ENCODE assay signal across 2 cellular contexts in genomic region chr11:69625476-69625875, GRCh38.
TF ChIP-seq lines count a peak whose summit lies in the region.

No MANE protein-coding gene starts in this region.

TF ChIP-seq in IMR-90, 13 proteins besides CTCF, POLR2A, EP300 and RAD21:
- TF ChIP-seq FOS (IDR thresholded peaks at IDR 0.05; ENCODE audit: low read depth, low read length) (no peak), MXI1 (IDR thresholded peaks at IDR 0.05; ENCODE audit: borderline replicate concordance, low read depth, low read length) (no peak), RCOR1 (IDR thresholded peaks at IDR 0.05; ENCODE audit: insufficient replicate concordance, low read length) (no peak), USF2 (IDR thresholded peaks at IDR 0.05; ENCODE audit: low read depth, low read length) (no peak), RFX5 (IDR thresholded peaks at IDR 0.05; ENCODE audit: low read depth, low read length) (no peak), MAZ (IDR thresholded peaks at IDR 0.05; ENCODE audit: borderline replicate concordance, low read depth, low read length) (no peak), BHLHE40 (IDR thresholded peaks at IDR 0.05; ENCODE audit: low read depth, low read length) (no peak), CHD1 (IDR thresholded peaks at IDR 0.05; ENCODE audit: low read depth, low read length) (no peak), MAFK (IDR thresholded peaks at IDR 0.05; ENCODE audit: low read depth, low read length) (no peak), SMC3 (IDR thresholded peaks at IDR 0.05; ENCODE audit: low read depth, low read length) (no peak), ELK1 (IDR thresholded peaks at IDR 0.05; ENCODE audit: borderline replicate concordance, low read depth, low read length) (no peak), NFE2L2 (IDR thresholded peaks at IDR 0.05; ENCODE audit: low read depth, low read length) (no peak), CEBPB (IDR thresholded peaks at IDR 0.05; ENCODE audit: low read depth, low read length) (no peak)

TF ChIP-seq in endothelial cell of umbilical vein, 7 proteins besides CTCF, POLR2A, EP300 and RAD21:
- TF ChIP-seq GATA2 (IDR thresholded peaks at IDR 0.05; ENCODE audit: insufficient read depth, insufficient read length, low read depth, low read length) (no peak), JUN (IDR thresholded peaks at IDR 0.05; ENCODE audit: borderline replicate concordance, insufficient read depth, insufficient read length, low read depth) (no peak), FOS (IDR thresholded peaks at IDR 0.05; ENCODE audit: borderline replicate concordance, insufficient read depth, low read length) (no peak), EZH2 (IDR thresholded peaks at IDR 0.05; ENCODE audit: borderline replicate concordance, low read depth, low read length, severe bottlenecking) (no peak), POLR2AphosphoS5 (IDR thresholded peaks at IDR 0.05; ENCODE audit: insufficient read depth, low read depth, low read length) (no peak)
